Comparison of ENCODE assay signal across 9 cellular contexts in the genomic region with DNA sequence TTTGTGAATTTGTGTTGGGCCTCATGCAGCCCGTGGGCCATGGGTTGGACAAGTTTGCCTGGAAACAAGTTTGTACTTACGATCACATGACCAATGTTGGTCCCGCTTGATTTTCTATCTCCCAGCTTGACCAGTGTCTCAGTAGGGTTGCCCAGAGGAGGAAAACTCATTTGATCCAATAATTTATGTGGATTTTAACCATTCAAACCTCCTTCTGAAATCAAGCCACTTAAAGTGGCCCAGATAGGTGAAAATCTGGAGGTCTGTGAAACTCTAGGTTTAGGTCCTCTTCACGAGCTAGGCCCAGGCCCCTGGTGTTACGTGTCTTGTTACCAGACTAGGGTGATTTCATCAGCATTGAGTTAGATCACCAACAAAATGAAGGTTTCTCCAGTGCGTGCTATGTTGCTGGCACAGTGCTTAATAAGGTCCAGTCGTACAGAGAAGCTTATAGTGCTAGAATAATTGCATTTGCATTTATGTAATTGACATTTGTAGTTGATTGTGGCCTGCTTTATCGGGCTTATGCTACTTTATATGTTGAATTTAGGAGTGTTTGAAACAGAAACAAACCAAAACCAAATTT. TPM values are rescaled to one million over a fixed set of nuclear protein-coding genes. Genes with fewer than 3 reads are reported as not detected.
DNase-seq lines count a peak whose midpoint lies in the region; ATAC-seq and TF ChIP-seq lines count a peak whose summit lies in the region.
"Had no signal": no experiment of that assay in that cellular context is flagged by ENCODE, and none has a peak within 500 bp of the region (broad histone marks: within the 10 kb centered on the region; RNA-seq: fewer than 3 reads in every experiment).

No MANE protein-coding gene starts in this region.

- intact Hi-C loops in activated B cell treated with CpG ODN at 0.5 μM for 24 hours (cut with micrococcal nuclease) (loop anchor here (1.0 kb wide), 1 partner anchor 8 kb away; no protein-coding TSS in a partner anchor), cardiac septum (cut with DNase I) (no loop called here)

- peak; percentile 18 for DNase-seq in stimulated activated CD4-positive, alpha-beta T cell treated with anti-CD3 and anti-CD28 coated beads, Interleukin-15, amount 100 ng/mL, for 24 hours
- no peak for DNase-seq in stimulated activated CD4-positive, alpha-beta T cell treated with anti-CD3 and anti-CD28 coated beads, Interleukin-4, amount 100 ng/mL, for 4 hours
- DNase-seq in activated B cell treated with CpG ODN at 0.5 μM for 24 hours (no peak), fibroblast of villous mesenchyme (ENCODE audit: low read depth) (peak; percentile 34), upper lobe of left lung (no peak), cardiac septum (ENCODE audit: low spot score) (no peak), GDM1 (lab: John Stamatoyannopoulos, UW) (no peak)
- DNase-seq: DMS153 had no signal

- H3K27ac Mint-ChIP-seq in activated B cell treated with CpG ODN at 0.5 μM for 24 hours, result peak overlapping the region; percentile 77

- POLR2A ChIA-PET in activated B cell treated with CpG ODN at 0.5 μM for 24 hours (lab: Charles Lee), result no interaction called here

- H3K27me3 Mint-ChIP-seq in activated B cell treated with CpG ODN at 0.5 μM for 24 hours, result no peaks in the 10 kb centered on the region

- peak overlapping the region; percentile 0 to 62 (median 12) for H3K27ac ChIP-seq in upper lobe of left lung

- H3K36me3 ChIP-seq in upper lobe of left lung, result peaks cover 0 to 4% (median 0%) of the 10 kb centered on the region in 4 donors

- no peak for TF ChIP-seq POLR2A in upper lobe of left lung (IDR thresholded peaks at IDR 0.05)

- ATAC-seq in activated B cell treated with CpG ODN at 0.5 μM for 24 hours (ENCODE audit: low read depth) (no peak), upper lobe of left lung (ENCODE audit: low FRiP score in 2 of 2) (no peak), GM21381 (IDR thresholded peaks at IDR 0.05; ENCODE audit: unreplicated experiment) (no peak)

- TF ChIP-seq EP300 in upper lobe of left lung (IDR thresholded peaks at IDR 0.05), result no peak

- 74 to 82% methylated on average over 8 of the region's 8 CpGs for WGBS in upper lobe of left lung, 2 donors

- H3K27me3 ChIP-seq in upper lobe of left lung, result no peaks in the 10 kb centered on the region

- no peaks in the 10 kb centered on the region for H3K9me3 Mint-ChIP-seq in activated B cell treated with CpG ODN at 0.5 μM for 24 hours

- H3K9me3 ChIP-seq in upper lobe of left lung, result no peaks in the 10 kb centered on the region

- H3K4me3 ChIP-seq in fibroblast of villous mesenchyme (ENCODE audit: low read depth, low read length) (no peak overlapping the region), upper lobe of left lung (no peak overlapping the region)

- TF ChIP-seq CTCF in activated B cell treated with CpG ODN at 0.5 μM for 24 hours (IDR thresholded peaks at IDR 0.05) (no peak), fibroblast of villous mesenchyme (IDR thresholded peaks at IDR 0.05; ENCODE audit: insufficient read depth, low read depth, low read length) (no peak), upper lobe of left lung (IDR thresholded peaks at IDR 0.05) (no peak)

- peaks cover 42% of the 10 kb centered on the region for H3K36me3 Mint-ChIP-seq in activated B cell treated with CpG ODN at 0.5 μM for 24 hours (ENCODE audit: low read depth)

- H3K4me1 ChIP-seq in upper lobe of left lung, result peaks cover 34 to 76% (median 66%) of the 10 kb centered on the region in 4 donors

- H3K4me3 Mint-ChIP-seq in activated B cell treated with CpG ODN at 0.5 μM for 24 hours, result peak overlapping the region; percentile 50

- CTCF ChIA-PET in activated B cell treated with CpG ODN at 0.5 μM for 24 hours (lab: Charles Lee), result no interaction called here

- peaks cover 74% of the 10 kb centered on the region for H3K4me1 Mint-ChIP-seq in activated B cell treated with CpG ODN at 0.5 μM for 24 hours

RNA-seq across cellular contexts. Expression of gene ACTR2, which starts 4.4 kb away (rescaled TPM):
- total RNA-seq in activated B cell treated with CpG ODN at 0.5 μM for 24 hours, result 484 and 493 TPM in 2 replicates
- 90.5 and 115 TPM in 2 replicates for total RNA-seq in fibroblast of villous mesenchyme
- total RNA-seq in upper lobe of left lung, result 100 to 1,000 TPM in 3 of 6 donors, 10 to 100 TPM in 3; 39.6 to 266 (median 114) TPM
- total RNA-seq in cardiac septum, result 110 TPM

Comparison
In these comparisons a context has a peak if more than half of its experiments do, and no peak if none do; other contexts are left out.
1. DNase-seq: peak in stimulated activated CD4-positive, alpha-beta T cell treated with anti-CD3 and anti-CD28 coated beads, Interleukin-15, amount 100 ng/mL, for 24 hours (single experiment) and fibroblast of villous mesenchyme (single experiment); none in stimulated activated CD4-positive, alpha-beta T cell treated with anti-CD3 and anti-CD28 coated beads, Interleukin-4, amount 100 ng/mL, for 4 hours (0 of 2), activated B cell treated with CpG ODN at 0.5 μM for 24 hours (single experiment), upper lobe of left lung (0 of 2), cardiac septum (single experiment) and GDM1 (single experiment).